8 cellular contexts compared by ENCODE assay signal in the genomic region with DNA sequence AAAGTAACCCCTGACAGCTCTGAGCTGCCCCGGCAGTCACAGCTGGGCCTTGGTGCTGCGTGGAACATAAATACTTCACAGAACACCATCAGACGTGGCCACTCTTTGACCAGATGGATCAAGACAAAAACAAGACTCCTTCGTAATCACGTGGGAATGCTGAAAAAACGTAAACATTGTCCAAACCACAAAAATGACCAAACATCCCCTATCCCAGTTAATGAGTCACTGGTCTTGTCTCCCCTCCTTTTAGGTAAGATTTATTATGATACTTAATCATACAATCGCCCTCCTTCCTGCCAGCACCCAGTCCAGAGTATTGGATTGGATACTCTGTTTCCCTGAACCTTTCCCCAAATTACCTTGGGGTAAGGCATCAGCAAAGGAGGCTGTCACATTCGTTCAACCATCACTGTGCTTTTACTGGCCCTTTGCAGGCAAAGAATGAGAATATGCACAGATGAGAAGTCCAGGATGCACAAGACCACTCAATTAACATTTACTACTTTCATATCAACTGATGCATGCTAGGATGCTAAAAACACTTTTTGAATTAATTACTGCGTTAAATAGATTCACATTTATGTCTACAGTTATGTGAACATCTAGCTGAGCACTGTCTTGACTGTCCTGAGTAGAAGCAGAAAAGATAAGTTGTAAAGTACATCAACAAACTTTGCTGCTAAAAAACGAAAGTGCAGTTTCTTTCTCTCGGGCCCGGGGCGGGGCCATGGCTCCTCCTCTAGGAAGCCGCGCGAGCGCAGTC. TPM values are rescaled to one million over a fixed set of nuclear protein-coding genes. Genes with fewer than 3 reads are reported as not detected.
DNase-seq lines count a peak whose midpoint lies in the region; ATAC-seq lines count a peak whose summit lies in the region.

No MANE protein-coding gene starts in this region.

- H3K27me3 Mint-ChIP-seq in activated T-helper 17 cell treated with anti-CD3 and anti-CD28 coated beads, Interleukin-2, amount 50 U/mL, for 72 hours, result no peaks in the 10 kb centered on the region

- H3K4me3 ChIP-seq in iPS-15b (ENCODE audit: low read depth, low read length) (peak overlapping the region; percentile 81), stomach smooth muscle (ENCODE audit: low read length in 2 of 2) (peak overlapping the region; percentile 83 to 92)

- ATAC-seq in HG03045 (IDR thresholded peaks at IDR 0.05; ENCODE audit: unreplicated experiment) (peak; percentile 2), GM18502 (IDR thresholded peaks at IDR 0.05; ENCODE audit: poor library complexity, unreplicated experiment) (no peak), GM21360 (IDR thresholded peaks at IDR 0.05; ENCODE audit: unreplicated experiment) (no peak)
- ATAC-seq in activated T-helper 17 cell treated with anti-CD3 and anti-CD28 coated beads, Interleukin-2, amount 50 U/mL, for 72 hours (replicated peaks), result no peak

- H3K27me3 ChIP-seq in iPS-15b (ENCODE audit: control insufficient read depth, insufficient read depth, low read length), result no peaks in the 10 kb centered on the region
- peaks cover 0 to 4% of the 10 kb centered on the region in 2 donors for H3K27me3 ChIP-seq in stomach smooth muscle (ENCODE audit: control insufficient read depth in 1 of 2, insufficient read depth in 2 of 2, low read length in 2 of 2)

- peak overlapping the region; percentile 62 for H3K9ac ChIP-seq in ES-I3 (ENCODE audit: low read depth, low read length)
- peak overlapping the region; percentile 50 for H3K9ac ChIP-seq in iPS-15b (ENCODE audit: low read depth, low read length)
- peak overlapping the region; percentile 73 to 86 for H3K9ac ChIP-seq in stomach smooth muscle (ENCODE audit: low read length in 2 of 2)

- H3K4me1 ChIP-seq in ES-I3 (ENCODE audit: insufficient read depth, low read length) (no peaks in the 10 kb centered on the region), iPS-15b (ENCODE audit: control insufficient read depth, insufficient read depth, low read length) (no peaks in the 10 kb centered on the region), stomach smooth muscle (ENCODE audit: control insufficient read depth, insufficient read depth, low read length) (peaks cover 18% of the 10 kb centered on the region)

- H3K9me3 ChIP-seq in ES-I3 (ENCODE audit: control insufficient read depth, insufficient read depth, low read length), result no peaks in the 10 kb centered on the region
- no peaks in the 10 kb centered on the region for H3K9me3 ChIP-seq in iPS-15b (ENCODE audit: control insufficient read depth, insufficient read depth, low read length)
- H3K9me3 ChIP-seq in stomach smooth muscle (ENCODE audit: control insufficient read depth in 2 of 2, low read length in 2 of 2), result no peaks in the 10 kb centered on the region

- H3K9me3 Mint-ChIP-seq in activated T-helper 17 cell treated with anti-CD3 and anti-CD28 coated beads, Interleukin-2, amount 50 U/mL, for 72 hours, result no peaks in the 10 kb centered on the region

- H3K4me1 Mint-ChIP-seq in activated T-helper 17 cell treated with anti-CD3 and anti-CD28 coated beads, Interleukin-2, amount 50 U/mL, for 72 hours, result no peaks in the 10 kb centered on the region

- DNase-seq in COR-L47 (lab: John Stamatoyannopoulos, UW), result no peak

- peaks cover 5% of the 10 kb centered on the region for H3K36me3 Mint-ChIP-seq in activated T-helper 17 cell treated with anti-CD3 and anti-CD28 coated beads, Interleukin-2, amount 50 U/mL, for 72 hours (ENCODE audit: low read depth)

- H3K4me3 Mint-ChIP-seq in activated T-helper 17 cell treated with anti-CD3 and anti-CD28 coated beads, Interleukin-2, amount 50 U/mL, for 72 hours, result peak overlapping the region; percentile 84

- H3K27ac ChIP-seq in stomach smooth muscle (ENCODE audit: low read length), result peak overlapping the region; percentile 93

- no peaks in the 10 kb centered on the region for H3K36me3 ChIP-seq in ES-I3 (ENCODE audit: insufficient read depth, low read length)
- no peaks in the 10 kb centered on the region for H3K36me3 ChIP-seq in iPS-15b (ENCODE audit: control insufficient read depth, insufficient read depth, low read length)
- no peaks in the 10 kb centered on the region for H3K36me3 ChIP-seq in stomach smooth muscle (ENCODE audit: control insufficient read depth in 2 of 2, insufficient read depth in 2 of 2, low read length in 2 of 2)

- H3K27ac Mint-ChIP-seq in activated T-helper 17 cell treated with anti-CD3 and anti-CD28 coated beads, Interleukin-2, amount 50 U/mL, for 72 hours, result peak overlapping the region; percentile 78

RNA-seq across cellular contexts. Expression of a gene that starts 0.5 kb away (rescaled TPM):
- 1 to 10 TPM; 1.8 to 3.5 TPM for total RNA-seq in activated T-helper 17 cell treated with anti-CD3 and anti-CD28 coated beads, Interleukin-2, amount 50 U/mL, for 72 hours

RNA-seq across cellular contexts. Expression of a gene that starts 36.5 kb away (rescaled TPM):
- 10 to 100 TPM; 18.3 to 30.5 TPM for total RNA-seq in activated T-helper 17 cell treated with anti-CD3 and anti-CD28 coated beads, Interleukin-2, amount 50 U/mL, for 72 hours
